10 cellular contexts compared by ENCODE assay signal in the genomic region with DNA sequence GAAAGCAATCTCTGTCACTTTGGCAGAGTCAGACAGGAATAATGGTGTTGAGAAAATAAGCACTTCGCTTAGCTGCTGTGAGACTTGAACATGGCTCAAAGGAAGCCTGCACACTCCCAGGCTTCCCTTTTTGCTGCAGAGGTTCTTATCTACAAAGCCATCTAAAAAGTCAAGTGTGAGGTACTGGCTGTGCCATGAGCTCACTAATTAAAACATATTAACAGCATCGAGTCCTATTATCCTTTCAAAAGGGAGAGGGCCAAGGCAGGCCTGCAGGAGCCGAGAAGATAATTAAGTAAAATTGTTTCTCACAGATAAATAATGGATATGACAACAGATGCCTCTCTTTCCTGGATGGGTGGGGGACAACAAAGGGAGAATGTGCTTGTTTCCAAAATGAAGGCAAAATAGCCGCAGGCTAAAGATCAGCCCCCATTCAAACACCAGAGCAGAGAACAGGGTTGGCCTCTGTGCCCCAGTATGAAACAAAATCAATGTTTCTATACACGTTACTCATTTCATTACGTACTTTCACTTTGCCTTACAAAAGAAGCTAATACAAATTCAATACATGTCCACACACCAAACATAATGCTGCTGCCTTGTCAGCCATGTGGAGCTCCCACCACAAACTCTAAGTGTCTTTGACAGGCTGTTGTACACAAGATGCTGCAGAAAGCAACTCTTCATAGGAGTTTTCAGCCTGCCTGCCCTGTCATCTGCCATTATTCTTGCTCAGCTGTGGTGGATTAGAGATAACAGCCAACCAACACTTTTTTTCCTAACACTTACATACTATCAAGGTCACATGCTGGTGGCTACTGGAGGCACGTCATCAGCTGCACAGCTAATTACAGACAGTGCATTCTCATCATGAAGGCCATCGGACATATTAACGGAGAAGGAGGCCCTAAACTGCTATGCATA. TPM values are rescaled to one million over a fixed set of nuclear protein-coding genes. Genes with fewer than 3 reads are reported as not detected.
A peak's percentile ranks its signal among the peaks of the same experiment; 100 is the strongest.
DNase-seq lines count a peak whose midpoint lies in the region; ATAC-seq and TF ChIP-seq lines count a peak whose summit lies in the region.
"Had no signal": no experiment of that assay in that cellular context is flagged by ENCODE, and none has a peak within 500 bp of the region (broad histone marks: within the 10 kb centered on the region; RNA-seq: fewer than 3 reads in every experiment).

No MANE protein-coding gene starts in this region.

- WGBS in mesodermal cell (ENCODE audit: insufficient coverage in 2 of 2), 2 experiments = 80 to 89% methylated on average over 1 to 4 of the region's 9 CpGs

- H3K9me3 ChIP-seq in mesodermal cell (ENCODE audit: control insufficient read depth, low read length) (no peaks in the 10 kb centered on the region), mucosa of descending colon (no peaks in the 10 kb centered on the region)
- H3K9me3 ChIP-seq: heart right ventricle had no signal

- intact Hi-C loops in mucosa of descending colon (cut with DNase I, micrococcal nuclease) = no loop called here

- no peaks in the 10 kb centered on the region for H3K36me3 ChIP-seq in mesodermal cell (ENCODE audit: control insufficient read depth, insufficient read depth, low read length)
- no peaks in the 10 kb centered on the region for H3K36me3 ChIP-seq in mucosa of descending colon (ENCODE audit: low read depth)
- H3K36me3 ChIP-seq: heart right ventricle had no signal

- DNase-seq in astrocyte of the hippocampus (ENCODE audit: low read depth, low spot score) (peak; percentile 36), NAMALWA (ENCODE audit: low spot score) (no peak), EL (no peak), mucosa of descending colon (no peak)
- DNase-seq: activated CD4-positive, alpha-beta T cell treated with anti-CD3 and anti-CD28 coated beads, Interleukin-2, amount 50 U/mL, for 4 hours; heart right ventricle had no signal

- peaks cover 26% of the 10 kb centered on the region for H3K4me1 ChIP-seq in mesodermal cell (ENCODE audit: control insufficient read depth, insufficient read depth, low read length, poor library complexity, severe bottlenecking)
- H3K4me1 ChIP-seq in mucosa of descending colon (ENCODE audit: low read depth) = no peaks in the 10 kb centered on the region

- H3K27ac ChIP-seq in mesodermal cell (ENCODE audit: low read depth, low read length, severe bottlenecking) = peak overlapping the region; percentile 44

- TF ChIP-seq CTCF in mucosa of descending colon (IDR thresholded peaks at IDR 0.05) = no peak

- ATAC-seq in GM18861 (IDR thresholded peaks at IDR 0.05; ENCODE audit: unreplicated experiment) = peak; percentile 67
- ATAC-seq in HG03565 (IDR thresholded peaks at IDR 0.05; ENCODE audit: unreplicated experiment) = peak; percentile 46
- ATAC-seq in GM21367 (IDR thresholded peaks at IDR 0.05; ENCODE audit: unreplicated experiment) = no peak
- no peak for ATAC-seq in mucosa of descending colon

- H3K4me3 ChIP-seq in mesodermal cell (ENCODE audit: extremely low read depth, insufficient read depth, low read length, poor library complexity, severe bottlenecking) (no peak overlapping the region), mucosa of descending colon (no peak overlapping the region)

RNA-seq across cellular contexts. Expression of a gene that starts 55.3 kb away (rescaled TPM):
- polyA plus RNA-seq in mesodermal cell (2013, experiment 1 of 2) = 50.7 TPM
- 48.2 TPM for polyA plus RNA-seq in mesodermal cell (2013, experiment 2 of 2)
- total RNA-seq in mucosa of descending colon = 10 to 100 TPM in 2 of 3 donors, 1 to 10 TPM in 1; 8.0 to 22.4 (median 17.8) TPM

Comparison
In these comparisons a context has a peak if more than half of its experiments do, and no peak if none do; other contexts are left out.
1. ATAC-seq: peak in GM18861 (single experiment) and HG03565 (single experiment); none in GM21367 (single experiment) and mucosa of descending colon (single experiment).